ENCODE assay signal across 26 cellular contexts in genomic region chr17:9308069-9308468, GRCh38.
DNase-seq lines count a peak whose midpoint lies in the region; ATAC-seq, FAIRE-seq and TF ChIP-seq lines count a peak whose summit lies in the region.
"Had no signal": no experiment of that assay in that cellular context is flagged by ENCODE, and none has a peak within 500 bp of the region (broad histone marks: within the 10 kb centered on the region; RNA-seq: fewer than 3 reads in every experiment).

No MANE protein-coding gene starts in this region.

- no peaks in the 10 kb centered on the region for H3K36me3 Mint-ChIP-seq in astrocyte (ENCODE audit: low read depth, unreplicated experiment)
- no peaks in the 10 kb centered on the region for H3K36me3 Mint-ChIP-seq in progenitor cell of endocrine pancreas (ENCODE audit: insufficient read depth)
- peaks cover 5% of the 10 kb centered on the region for H3K36me3 Mint-ChIP-seq in CD4-positive, alpha-beta T cell (ENCODE audit: low read depth)
- H3K36me3 Mint-ChIP-seq: activated naive CD4-positive, alpha-beta T cell treated with anti-CD3 and anti-CD28 coated beads, Interleukin-2, amount 10 ng/mL, durations not matched to agents 7 days and 5 days had no signal

- POLR2A ChIA-PET in HCT116 (lab: Charles Lee) = no interaction called here
- POLR2A ChIA-PET in CD4-positive, alpha-beta T cell (lab: Charles Lee) = no interaction called here

- H3K27ac ChIP-seq in HCT116 (ENCODE audit: low read depth, low read length) (peak overlapping the region; percentile 36; the same call in 1 of the 2 replicates), astrocyte (ENCODE audit: low read depth, low read length) (no peak overlapping the region)
- no peak overlapping the region for H3K27ac ChIP-seq in CD4-positive, alpha-beta T cell (ENCODE audit: low read depth, low read length)
- H3K27ac ChIP-seq: esophagus muscularis mucosa, SJSA1, tibial artery had no signal

- ATAC-seq in HCT116 = peak; percentile 65
- ATAC-seq in CD4-positive, alpha-beta T cell (ENCODE audit: poor library complexity) = no peak
- ATAC-seq: K562; left colon; naive thymus-derived CD4-positive, alpha-beta T cell had no signal

- peaks cover 18 to 32% of the 10 kb centered on the region in 2 experiments for H3K4me1 ChIP-seq in HCT116 (ENCODE audit: control insufficient read depth in 1 of 2, insufficient read depth in 2 of 2, low read length in 2 of 2)
- peaks cover 10% of the 10 kb centered on the region for H3K4me1 ChIP-seq in astrocyte (ENCODE audit: insufficient read depth, low read length)
- H3K4me1 ChIP-seq: esophagus muscularis mucosa, SJSA1, tibial artery had no signal

- peak overlapping the region; percentile 91 for H3K27ac Mint-ChIP-seq in astrocyte (ENCODE audit: unreplicated experiment)
- H3K27ac Mint-ChIP-seq in progenitor cell of endocrine pancreas = peak overlapping the region; percentile 69
- no peak overlapping the region for H3K27ac Mint-ChIP-seq in CD4-positive, alpha-beta T cell
- H3K27ac Mint-ChIP-seq: activated naive CD4-positive, alpha-beta T cell treated with anti-CD3 and anti-CD28 coated beads, Interleukin-2, amount 10 ng/mL, durations not matched to agents 7 days and 5 days; naive thymus-derived CD4-positive, alpha-beta T cell had no signal

- peak overlapping the region in 1 of 2 experiments; percentile 10; a peak in 1 of 4 replicates for H3K4me3 ChIP-seq in HCT116 (replicated peaks in 1 of 2; ENCODE audit: low read depth in 1 of 2, low read length in 2 of 2)
- H3K4me3 ChIP-seq in astrocyte (ENCODE audit: insufficient read depth, low read depth, low read length) = no peak overlapping the region
- H3K4me3 ChIP-seq: esophagus muscularis mucosa, K562, MG63, SJSA1, tibial artery had no signal

- H3K9me3 ChIP-seq in HCT116 (ENCODE audit: control insufficient read depth in 1 of 2, insufficient read depth in 1 of 2, low read depth in 1 of 2, low read length in 2 of 2) (no peaks in the 10 kb centered on the region), astrocyte (ENCODE audit: insufficient read depth, low read depth, low read length) (no peaks in the 10 kb centered on the region)
- no peaks in the 10 kb centered on the region for H3K9me3 ChIP-seq in CD4-positive, alpha-beta T cell (ENCODE audit: control insufficient read depth, low read length)
- H3K9me3 ChIP-seq: esophagus muscularis mucosa, MG63, SJSA1, tibial artery had no signal

- BruUV-seq in HCT116 (replicated peaks; lab: Mats Ljungman, UMichigan) = no TSS peak

- H3K9me2 ChIP-seq in HCT116 (ENCODE audit: insufficient read depth) = no peaks in the 10 kb centered on the region

- H3K27me3 ChIP-seq in HCT116 (ENCODE audit: insufficient read depth, low read length) (no peaks in the 10 kb centered on the region), astrocyte (ENCODE audit: insufficient read depth, low read length) (no peaks in the 10 kb centered on the region)
- no peaks in the 10 kb centered on the region for H3K27me3 ChIP-seq in CD4-positive, alpha-beta T cell (ENCODE audit: control insufficient read depth, insufficient read depth, low read length)
- H3K27me3 ChIP-seq: esophagus muscularis mucosa, MG63, SJSA1, tibial artery had no signal

- H3K4me2 ChIP-seq in HCT116 (ENCODE audit: low read length) = peak overlapping the region; percentile 52
- peak overlapping the region; percentile 31 for H3K4me2 ChIP-seq in astrocyte (ENCODE audit: low read length)

- H3K27me3 Mint-ChIP-seq in astrocyte (ENCODE audit: low read depth, unreplicated experiment) (no peaks in the 10 kb centered on the region), progenitor cell of endocrine pancreas (no peaks in the 10 kb centered on the region)
- no peaks in the 10 kb centered on the region for H3K27me3 Mint-ChIP-seq in CD4-positive, alpha-beta T cell
- H3K27me3 Mint-ChIP-seq: activated naive CD4-positive, alpha-beta T cell treated with anti-CD3 and anti-CD28 coated beads, Interleukin-2, amount 10 ng/mL, durations not matched to agents 7 days and 5 days; naive thymus-derived CD4-positive, alpha-beta T cell had no signal

- H3K4me1 Mint-ChIP-seq in astrocyte (ENCODE audit: low read depth, unreplicated experiment) (peaks cover 19% of the 10 kb centered on the region), progenitor cell of endocrine pancreas (ENCODE audit: low read depth) (peaks cover 27% of the 10 kb centered on the region)
- H3K4me1 Mint-ChIP-seq in CD4-positive, alpha-beta T cell (ENCODE audit: low read depth) = no peaks in the 10 kb centered on the region
- H3K4me1 Mint-ChIP-seq: activated naive CD4-positive, alpha-beta T cell treated with anti-CD3 and anti-CD28 coated beads, Interleukin-2, amount 10 ng/mL, durations not matched to agents 7 days and 5 days had no signal

- TF ChIP-seq RAD21 in HCT116 (IDR thresholded peaks at IDR 0.05; ENCODE audit: low read depth) = no peak

- intact Hi-C loops in HCT116 (cut with micrococcal nuclease) = no loop called here
- intact Hi-C loops in CD4-positive, alpha-beta T cell (cut with DNase I, micrococcal nuclease) = no loop called here

- 0 out of 2 replicates have a peak overlapping the region, but pooled peaks have one; percentile 14 for H3K9ac ChIP-seq in HCT116 (ENCODE audit: low read length)
- no peak overlapping the region for H3K9ac ChIP-seq in astrocyte (ENCODE audit: low read length)

- FAIRE-seq in astrocyte (lab: Jason Lieb, UNC) = no peak
- FAIRE-seq: colon, K562, small intestine had no signal

- CTCF ChIA-PET in HCT116 (lab: Charles Lee) = no interaction called here
- CTCF ChIA-PET in CD4-positive, alpha-beta T cell (lab: Charles Lee) = no interaction called here

- RAD21 ChIA-PET in HCT116 (lab: Charles Lee; ENCODE audit: low non-redundant PET in 1 of 2, low total read pairs in 2 of 2, uncharacterized antibody in 2 of 2, unreplicated experiment in 2 of 2) = no interaction called here

- no peak for TF ChIP-seq POLR2A in HCT116 (IDR thresholded peaks at IDR 0.05; ENCODE audit: borderline replicate concordance, extremely low read depth, insufficient read depth, insufficient read length)

- H3K36me3 ChIP-seq in HCT116 (ENCODE audit: control insufficient read depth in 1 of 2, insufficient read depth in 2 of 2, low read length in 2 of 2) (no peaks in the 10 kb centered on the region), astrocyte (ENCODE audit: insufficient read depth, low read length) (no peaks in the 10 kb centered on the region)
- H3K36me3 ChIP-seq: esophagus muscularis mucosa, MG63, SJSA1, tibial artery had no signal

- H2AFZ ChIP-seq in HCT116 (ENCODE audit: low read depth, low read length, poor library complexity, severe bottlenecking) (no peak overlapping the region), astrocyte (ENCODE audit: low read depth, low read length) (no peak overlapping the region)

- no peak overlapping the region for H3K4me3 Mint-ChIP-seq in astrocyte (ENCODE audit: unreplicated experiment)
- H3K4me3 Mint-ChIP-seq in progenitor cell of endocrine pancreas (ENCODE audit: low read depth) = no peak overlapping the region
- no peak overlapping the region for H3K4me3 Mint-ChIP-seq in CD4-positive, alpha-beta T cell
- H3K4me3 Mint-ChIP-seq: activated naive CD4-positive, alpha-beta T cell treated with anti-CD3 and anti-CD28 coated beads, Interleukin-2, amount 10 ng/mL, durations not matched to agents 7 days and 5 days; naive thymus-derived CD4-positive, alpha-beta T cell had no signal

- H3K9me3 Mint-ChIP-seq in astrocyte (ENCODE audit: unreplicated experiment) = no peaks in the 10 kb centered on the region
- H3K9me3 Mint-ChIP-seq in progenitor cell of endocrine pancreas (ENCODE audit: low read depth) = no peaks in the 10 kb centered on the region
- H3K9me3 Mint-ChIP-seq in CD4-positive, alpha-beta T cell = no peaks in the 10 kb centered on the region
- H3K9me3 Mint-ChIP-seq: activated naive CD4-positive, alpha-beta T cell treated with anti-CD3 and anti-CD28 coated beads, Interleukin-2, amount 10 ng/mL, durations not matched to agents 7 days and 5 days; naive thymus-derived CD4-positive, alpha-beta T cell had no signal

- no peaks in the 10 kb centered on the region for H3K79me2 ChIP-seq in HCT116 (ENCODE audit: insufficient read depth, low read length)
- no peaks in the 10 kb centered on the region for H3K79me2 ChIP-seq in astrocyte (ENCODE audit: insufficient read depth, low read length)

- DNase-seq in HCT116 (ENCODE audit: low read depth, low spot score) = no peak
- no peak for DNase-seq in astrocyte (ENCODE audit: low read depth)
- DNase-seq in kidney tubule cell (ENCODE audit: low spot score) = peak; percentile 85
- no peak for DNase-seq in progenitor cell of endocrine pancreas (ENCODE audit: low spot score, unreplicated experiment)
- no peak for DNase-seq in NCI-H128 (lab: John Stamatoyannopoulos, UW; ENCODE audit: unreplicated experiment)
- DNase-seq in effector CD4-positive, alpha-beta T cell = no peak
- no peak for DNase-seq in CD4-positive, alpha-beta T cell
- DNase-seq: activated CD4-positive, CD25-positive, alpha-beta regulatory T cell; activated naive CD4-positive, alpha-beta T cell treated with anti-CD3 and anti-CD28 coated beads, Interleukin-2, amount 10 ng/mL, durations not matched to agents 7 days and 5 days; amniotic stem cell; DND-41; effector memory CD4-positive, alpha-beta T cell; foreskin melanocyte; left colon; MG63; naive thymus-derived CD4-positive, alpha-beta T cell; NCI-H1417 treated with DMSO at 0.1 percent for 48 hours; NCI-H2081 treated with DMSO at 0.1 percent for 48 hours; NCI-H345; small intestine; stimulated activated CD4-positive, alpha-beta T cell treated with anti-CD3 and anti-CD28 coated beads, Interleukin-1b, Interleukin-23, amount 100 ng/mL, for 48 hours; tibial artery had no signal

- TF ChIP-seq CTCF in HCT116 (IDR thresholded peaks at IDR 0.05 in 2 of 3, conservative IDR thresholded peaks at IDR 0.05 in 1 of 3; ENCODE audit: borderline replicate concordance in 1 of 3, insufficient read depth in 1 of 3, low read depth in 2 of 3, low read length in 2 of 3) = no peak
- TF ChIP-seq CTCF in astrocyte (IDR thresholded peaks at IDR 0.05; ENCODE audit: insufficient read depth, low read depth, low read length) = no peak
- TF ChIP-seq CTCF in progenitor cell of endocrine pancreas (IDR thresholded peaks at IDR 0.05; ENCODE audit: unreplicated experiment) = no peak
- no peak for TF ChIP-seq CTCF in CD4-positive, alpha-beta T cell (IDR thresholded peaks at IDR 0.05)

- H4K20me1 ChIP-seq in HCT116 (ENCODE audit: insufficient read depth) (no peaks in the 10 kb centered on the region), astrocyte (ENCODE audit: insufficient read depth, low read length) (no peaks in the 10 kb centered on the region)
